12 cellular contexts compared by ENCODE assay signal in genomic region chr2:3626118-3626816, GRCh38. TPM values are rescaled to one million over a fixed set of nuclear protein-coding genes. Genes with fewer than 3 reads are reported as not detected.
DNase-seq lines count a peak whose midpoint lies in the region; ATAC-seq, FAIRE-seq and TF ChIP-seq lines count a peak whose summit lies in the region.
"Had no signal": no experiment of that assay in that cellular context is flagged by ENCODE, and none has a peak within 500 bp of the region (broad histone marks: within the 10 kb centered on the region; RNA-seq: fewer than 3 reads in every experiment).

No MANE protein-coding gene starts in this region.

- intact Hi-C loops in ovary (cut with DNase I) = no loop called here

- no peak for ATAC-seq in HG02870 (IDR thresholded peaks at IDR 0.05; ENCODE audit: unreplicated experiment)

- FAIRE-seq in RCC 7860 (lab: Jason Lieb, UNC) = no peak

- no peak for TF ChIP-seq CTCF in cardiac fibroblast (IDR thresholded peaks at IDR 0.05; ENCODE audit: low read depth, low read length)
- TF ChIP-seq CTCF in right atrium auricular region (IDR thresholded peaks at IDR 0.05) = no peak
- no peak for TF ChIP-seq CTCF in ovary (IDR thresholded peaks at IDR 0.05)

- DNase-seq in DMS153 treated with DMSO at 0.1 percent for 48 hours (lab: John Stamatoyannopoulos, UW; ENCODE audit: unreplicated experiment) = peak; percentile 43
- peak; percentile 60 to 84 for DNase-seq in cardiac fibroblast (ENCODE audit: low read depth in 2 of 2)
- DNase-seq in right atrium auricular region (ENCODE audit: low spot score) = no peak
- DNase-seq in ovary = peak in 3 of 5 donors; percentile 18 to 39 (median 21)
- DNase-seq in stimulated activated CD4-positive, alpha-beta T cell treated with anti-CD3 and anti-CD28 coated beads, Interleukin-1b, Interleukin-23, amount 100 ng/mL, for 48 hours = no peak
- no peak for DNase-seq in activated naive CD4-positive, alpha-beta T cell (lab: John Stamatoyannopoulos, UW)
- no peak for DNase-seq in RCC 7860 (ENCODE audit: low spot score)
- DNase-seq: NCI-H146, SJCRH30 had no signal

- TF ChIP-seq EP300 in ovary (IDR thresholded peaks at IDR 0.05) = no peak

- H3K36me3 ChIP-seq in right atrium auricular region (no peaks in the 10 kb centered on the region), ovary (no peaks in the 10 kb centered on the region)
- H3K36me3 ChIP-seq: SJCRH30 had no signal

- H3K9me3 ChIP-seq in right atrium auricular region = no peaks in the 10 kb centered on the region
- H3K9me3 ChIP-seq in ovary = no peaks in the 10 kb centered on the region
- H3K9me3 ChIP-seq: SJCRH30 had no signal

- no peaks in the 10 kb centered on the region for H3K27me3 ChIP-seq in right atrium auricular region
- no peaks in the 10 kb centered on the region for H3K27me3 ChIP-seq in ovary
- H3K27me3 ChIP-seq: dorsolateral prefrontal cortex, SJCRH30 had no signal

- no peak for TF ChIP-seq POLR2A in ovary (IDR thresholded peaks at IDR 0.05)

- H3K4me1 ChIP-seq in right atrium auricular region = peaks cover 0 to 9% of the 10 kb centered on the region in 2 donors
- H3K4me1 ChIP-seq in ovary (ENCODE audit: insufficient read depth) = peaks cover 36% of the 10 kb centered on the region
- H3K4me1 ChIP-seq: SJCRH30 had no signal

- H3K4me3 ChIP-seq in cardiac fibroblast (replicated peaks in 1 of 2; ENCODE audit: low read depth in 2 of 2, low read length in 2 of 2) (no peak overlapping the region), right atrium auricular region (no peak overlapping the region), ovary (no peak overlapping the region)
- H3K4me3 ChIP-seq: dorsolateral prefrontal cortex, SJCRH30 had no signal

- H3K27ac ChIP-seq in right atrium auricular region (peak overlapping the region; percentile 48 to 53), ovary (peak overlapping the region in 1 of 2 donors; percentile 54)
- H3K27ac ChIP-seq: SJCRH30 had no signal

- WGBS in ovary, 3 donors = 40 to 54% (median 44%) methylated on average over 12 of the region's 12 CpGs

RNA-seq across cellular contexts. Expression of gene COLEC11, which starts 31.4 kb away (rescaled TPM):
- total RNA-seq in right atrium auricular region (10 to 100 TPM; 27.8 to 56.6 TPM), ovary (10 to 100 TPM; 16.7 to 99.0 (median 59.9) TPM)
- 100 to 1,000 TPM in 1 of 2 donors, 10 to 100 TPM in 1; 19.5 to 187 TPM for polyA plus RNA-seq in ovary
- total RNA-seq: kidney epithelial cell had no signal

RNA-seq across cellular contexts. Expression of gene ALLC, which starts 31.7 kb away (rescaled TPM):
- total RNA-seq in right atrium auricular region (not detected), ovary (under 1 TPM in 2 of 7 donors, not detected in 5; 0.20 to 0.50 TPM)
- 1 to 10 TPM; 1.0 to 1.2 TPM for polyA plus RNA-seq in ovary
- total RNA-seq: SJCRH30 had no signal

RNA-seq across cellular contexts. Expression of gene RPS7, which starts 51.2 kb away (rescaled TPM):
- total RNA-seq in right atrium auricular region (1,000 to 10,000 TPM; 1,479 to 1,487 TPM), ovary (over 10,000 TPM in 1 of 7 donors, 1,000 to 10,000 TPM in 6; 2,415 to 11,755 (median 2,627) TPM)
- 1,000 to 10,000 TPM; 1,753 to 4,871 TPM for polyA plus RNA-seq in ovary

Comparison
In these comparisons a context has a peak if more than half of its experiments do, and no peak if none do; other contexts are left out.
1. DNase-seq: peak in DMS153 treated with DMSO at 0.1 percent for 48 hours (single experiment), cardiac fibroblast (2 of 2) and ovary (3 of 5); none in right atrium auricular region (single experiment), stimulated activated CD4-positive, alpha-beta T cell treated with anti-CD3 and anti-CD28 coated beads, Interleukin-1b, Interleukin-23, amount 100 ng/mL, for 48 hours (single experiment), activated naive CD4-positive, alpha-beta T cell (0 of 4) and RCC 7860 (single experiment).